Comparison of ENCODE assay signal across 8 cellular contexts in genomic region chr12:22631863-22632463, GRCh38. TPM values are rescaled to one million over a fixed set of nuclear protein-coding genes. Genes with fewer than 3 reads are reported as not detected.
DNase-seq lines count a peak whose midpoint lies in the region; ATAC-seq, FAIRE-seq and TF ChIP-seq lines count a peak whose summit lies in the region.

No MANE protein-coding gene starts in this region.

- H3K9ac ChIP-seq in kidney (ENCODE audit: low read length in 2 of 2): no peak overlapping the region

- H3K9me3 ChIP-seq in T-helper 17 cell (ENCODE audit: control insufficient read depth, low read length, poor library complexity, severe bottlenecking) (no peaks in the 10 kb centered on the region), kidney (ENCODE audit: control insufficient read depth in 1 of 2, low read length in 2 of 2) (no peaks in the 10 kb centered on the region)

- H3K4me3 Mint-ChIP-seq in T-helper 17 cell: no peak overlapping the region

- peak overlapping the region; percentile 85 for H3K27ac Mint-ChIP-seq in T-helper 17 cell

- DNase-seq in AG04449 (ENCODE audit: low read depth, low spot score): no peak
- DNase-seq in T-helper 17 cell: no peak
- no peak for DNase-seq in kidney
- no peak for DNase-seq in NCI-H2029 treated with DMSO at 0.1 percent for 48 hours (lab: John Stamatoyannopoulos, UW)
- no peak for DNase-seq in urothelium cell line (ENCODE audit: low spot score)
- no peak for DNase-seq in GM12892 (ENCODE audit: insufficient read length)

- H3K4me3 ChIP-seq in AG04449 (ENCODE audit: low read depth, low read length) (no peak overlapping the region), GM12875 (ENCODE audit: low read depth, low read length) (no peak overlapping the region), kidney (ENCODE audit: low read length in 2 of 2) (no peak overlapping the region)

- intact Hi-C loops in kidney (cut with DNase I): loop anchor here (5.0 kb wide), 1 partner anchor 90 kb away; the partner anchor contains the start of gene C2CD5

- no peak overlapping the region for H3K27ac ChIP-seq in kidney (ENCODE audit: low read depth in 2 of 2, low read length in 2 of 2)

- H3K4me1 Mint-ChIP-seq in T-helper 17 cell: peaks cover 41% of the 10 kb centered on the region

- no peaks in the 10 kb centered on the region for H3K36me3 ChIP-seq in kidney (ENCODE audit: control insufficient read depth in 1 of 2, insufficient read depth in 2 of 2, low read length in 2 of 2)

- CTCF ChIA-PET in AG04449 (lab: Yijun Ruan, JAX): interaction anchor here (1.3 kb wide), 1 partner anchor 10 kb away, joined by 3 read pairs; no protein-coding TSS in a partner anchor

- ATAC-seq in T-helper 17 cell (peak; percentile 57), HG03095 (IDR thresholded peaks at IDR 0.05; ENCODE audit: unreplicated experiment) (no peak)

- H3K4me1 ChIP-seq in kidney (ENCODE audit: control insufficient read depth in 1 of 2, insufficient read depth in 1 of 2, low read depth in 1 of 2, low read length in 2 of 2): peaks cover 3 to 7% of the 10 kb centered on the region in 2 donors

- no peaks in the 10 kb centered on the region for H3K27me3 Mint-ChIP-seq in T-helper 17 cell

- POLR2A ChIA-PET in AG04449 (lab: Yijun Ruan, JAX): no interaction called here

- TF ChIP-seq CTCF in AG04449 (IDR thresholded peaks at IDR 0.05; ENCODE audit: insufficient read depth, low read length, missing control alignments): peak; percentile 14
- TF ChIP-seq CTCF in GM12875 (IDR thresholded peaks at IDR 0.05; ENCODE audit: borderline replicate concordance, insufficient read depth, low read depth, low read length): peak; percentile 9; the same call in 1 of the 2 replicates
- TF ChIP-seq CTCF in kidney (IDR thresholded peaks at IDR 0.05; ENCODE audit: borderline replicate concordance, extremely low read depth, insufficient read depth): peak; percentile 46

- H3K36me3 Mint-ChIP-seq in T-helper 17 cell (ENCODE audit: low read depth): peaks cover 7% of the 10 kb centered on the region

- TF ChIP-seq POLR2A in GM12892 (IDR thresholded peaks at IDR 0.05; ENCODE audit: low read depth, low read length): no peak

- FAIRE-seq in kidney (lab: Jason Lieb, UNC) (peak; percentile 94), urothelium cell line (lab: Jason Lieb, UNC) (no peak), GM12892 (lab: Jason Lieb, UNC) (no peak)

RNA-seq across cellular contexts. Expression of gene ETNK1, which starts 7.0 kb away (rescaled TPM):
- total RNA-seq in T-helper 17 cell (10 to 100 TPM; 52.0 to 52.9 TPM), kidney (83.4 TPM)
- 12.7 TPM for polyA plus RNA-seq in kidney (ENCODE audit: insufficient read depth, low read depth, low replicate concordance)
- polyA plus RNA-seq in GM12892 (2012; ENCODE audit: missing spikeins): 28.4 TPM
